In genomic region chr1:226786550-226786949, GRCh38 we compare ENCODE assay signal across 14 cellular contexts. TPM values are rescaled to one million over a fixed set of nuclear protein-coding genes. Genes with fewer than 3 reads are reported as not detected.
DNase-seq lines count a peak whose midpoint lies in the region; ATAC-seq and TF ChIP-seq lines count a peak whose summit lies in the region.
"Had no signal": no experiment of that assay in that cellular context is flagged by ENCODE, and none has a peak within 500 bp of the region (broad histone marks: within the 10 kb centered on the region; RNA-seq: fewer than 3 reads in every experiment).

No MANE protein-coding gene starts in this region.

- no peaks in the 10 kb centered on the region for H3K27me3 ChIP-seq in heart left ventricle
- H3K27me3 ChIP-seq: left lung had no signal

- no peak for TF ChIP-seq POLR2A in heart left ventricle (IDR thresholded peaks at IDR 0.05)

- ATAC-seq in activated naive CD8-positive, alpha-beta T cell treated with anti-CD3 and anti-CD28 coated beads, Interleukin-2, amount 50 U/mL, for 24 hours, result peak; percentile 40
- ATAC-seq in GM21825 (IDR thresholded peaks at IDR 0.05; ENCODE audit: unreplicated experiment), result peak; percentile 79
- peak; percentile 82 for ATAC-seq in HG03354 (IDR thresholded peaks at IDR 0.05; ENCODE audit: poor library complexity, severe bottlenecking, unreplicated experiment)
- ATAC-seq in heart left ventricle, result no peak
- ATAC-seq: A549; activated CD8-positive, alpha-beta T cell treated with anti-CD3 and anti-CD28 coated beads for 36 hours; left lung had no signal

- no peak overlapping the region for H3K27ac Mint-ChIP-seq in activated naive CD8-positive, alpha-beta T cell treated with anti-CD3 and anti-CD28 coated beads, Interleukin-2, amount 50 U/mL, for 24 hours
- no peak overlapping the region for H3K27ac Mint-ChIP-seq in activated naive CD8-positive, alpha-beta T cell treated with anti-CD3 and anti-CD28 coated beads for 36 hours
- H3K27ac Mint-ChIP-seq: activated CD8-positive, alpha-beta T cell treated with anti-CD3 and anti-CD28 coated beads for 36 hours had no signal

- peaks cover 15% of the 10 kb centered on the region for H3K4me1 Mint-ChIP-seq in activated naive CD8-positive, alpha-beta T cell treated with anti-CD3 and anti-CD28 coated beads, Interleukin-2, amount 50 U/mL, for 24 hours
- H3K4me1 Mint-ChIP-seq in activated naive CD8-positive, alpha-beta T cell treated with anti-CD3 and anti-CD28 coated beads for 36 hours, result peaks cover 21% of the 10 kb centered on the region

- TF ChIP-seq CTCF in heart left ventricle (IDR thresholded peaks at IDR 0.05), result no peak

- no peaks in the 10 kb centered on the region for H3K36me3 ChIP-seq in heart left ventricle
- H3K36me3 ChIP-seq: left lung had no signal

- no peak overlapping the region for H3K4me3 Mint-ChIP-seq in activated naive CD8-positive, alpha-beta T cell treated with anti-CD3 and anti-CD28 coated beads, Interleukin-2, amount 50 U/mL, for 24 hours
- no peak overlapping the region for H3K4me3 Mint-ChIP-seq in activated naive CD8-positive, alpha-beta T cell treated with anti-CD3 and anti-CD28 coated beads for 36 hours
- H3K4me3 Mint-ChIP-seq: activated CD8-positive, alpha-beta T cell treated with anti-CD3 and anti-CD28 coated beads for 36 hours had no signal

- no peaks in the 10 kb centered on the region for H3K27me3 Mint-ChIP-seq in activated naive CD8-positive, alpha-beta T cell treated with anti-CD3 and anti-CD28 coated beads, Interleukin-2, amount 50 U/mL, for 24 hours
- no peaks in the 10 kb centered on the region for H3K27me3 Mint-ChIP-seq in activated naive CD8-positive, alpha-beta T cell treated with anti-CD3 and anti-CD28 coated beads for 36 hours

- no peaks in the 10 kb centered on the region for H3K9me3 Mint-ChIP-seq in activated naive CD8-positive, alpha-beta T cell treated with anti-CD3 and anti-CD28 coated beads, Interleukin-2, amount 50 U/mL, for 24 hours
- no peaks in the 10 kb centered on the region for H3K9me3 Mint-ChIP-seq in activated naive CD8-positive, alpha-beta T cell treated with anti-CD3 and anti-CD28 coated beads for 36 hours
- H3K9me3 Mint-ChIP-seq: activated CD8-positive, alpha-beta T cell treated with anti-CD3 and anti-CD28 coated beads for 36 hours had no signal

- DNase-seq in activated naive CD8-positive, alpha-beta T cell treated with anti-CD3 and anti-CD28 coated beads, Interleukin-2, amount 50 U/mL, for 24 hours, result no peak
- no peak for DNase-seq in activated naive CD8-positive, alpha-beta T cell treated with anti-CD3 and anti-CD28 coated beads for 36 hours
- DNase-seq in NCI-H1436 treated with DMSO at 0.1 percent for 48 hours (lab: John Stamatoyannopoulos, UW), result no peak
- DNase-seq in KG1 (lab: John Stamatoyannopoulos, UW), result no peak
- no peak for DNase-seq in heart left ventricle
- DNase-seq: activated CD8-positive, alpha-beta T cell treated with anti-CD3 and anti-CD28 coated beads for 36 hours; glutamatergic neuron; left lung; stimulated activated CD4-positive, alpha-beta T cell treated with anti-CD3 and anti-CD28 coated beads, Interleukin-15, amount 100 ng/mL, for 24 hours had no signal

- intact Hi-C loops in heart left ventricle (cut with DNase I), result no loop called here

- H3K4me3 ChIP-seq in heart left ventricle, result no peak overlapping the region
- H3K4me3 ChIP-seq: A549, left lung had no signal

- H3K27ac ChIP-seq in temporal lobe (ENCODE audit: low read depth, low read length) (peak overlapping the region; percentile 36), heart left ventricle (peak overlapping the region in 1 of 12 donors; percentile 85)
- H3K27ac ChIP-seq: A549, left lung had no signal

- H3K36me3 Mint-ChIP-seq in activated naive CD8-positive, alpha-beta T cell treated with anti-CD3 and anti-CD28 coated beads, Interleukin-2, amount 50 U/mL, for 24 hours (ENCODE audit: low read depth), result no peaks in the 10 kb centered on the region
- no peaks in the 10 kb centered on the region for H3K36me3 Mint-ChIP-seq in activated naive CD8-positive, alpha-beta T cell treated with anti-CD3 and anti-CD28 coated beads for 36 hours
- H3K36me3 Mint-ChIP-seq: activated naive CD4-positive, alpha-beta T cell treated with anti-CD3 and anti-CD28 coated beads, Interleukin-2, amount 50 U/mL, for 72 hours had no signal

- no peaks in the 10 kb centered on the region for H3K9me3 ChIP-seq in heart left ventricle
- H3K9me3 ChIP-seq: A549, left lung had no signal

- peaks cover 0 to 11% (median 0%) of the 10 kb centered on the region in 12 donors for H3K4me1 ChIP-seq in heart left ventricle
- H3K4me1 ChIP-seq: A549, left lung had no signal

- WGBS in heart left ventricle, 4 donors, result 97 to 100% (median 99%) methylated on average over 3 of the region's 3 CpGs

RNA-seq across cellular contexts. Expression of gene ITPKB, which starts 47.5 kb away (rescaled TPM):
- total RNA-seq in activated naive CD8-positive, alpha-beta T cell treated with anti-CD3 and anti-CD28 coated beads for 36 hours, result 10 to 100 TPM; 30.7 to 30.8 TPM
- total RNA-seq in temporal lobe, result 6.1 TPM
- 10 to 100 TPM; 11.2 to 33.7 (median 17.8) TPM for total RNA-seq in heart left ventricle
- polyA plus RNA-seq in heart left ventricle, result 10 to 100 TPM in 1 of 2 donors, 1 to 10 TPM in 1; 6.2 to 11.9 TPM

Comparison
In these comparisons a context has a peak if more than half of its experiments do, and no peak if none do; other contexts are left out.
1. ATAC-seq: peak in activated naive CD8-positive, alpha-beta T cell treated with anti-CD3 and anti-CD28 coated beads, Interleukin-2, amount 50 U/mL, for 24 hours (single experiment), GM21825 (single experiment) and HG03354 (single experiment); none in heart left ventricle (0 of 4).